ENCODE assay signal across 10 cellular contexts in the genomic region with DNA sequence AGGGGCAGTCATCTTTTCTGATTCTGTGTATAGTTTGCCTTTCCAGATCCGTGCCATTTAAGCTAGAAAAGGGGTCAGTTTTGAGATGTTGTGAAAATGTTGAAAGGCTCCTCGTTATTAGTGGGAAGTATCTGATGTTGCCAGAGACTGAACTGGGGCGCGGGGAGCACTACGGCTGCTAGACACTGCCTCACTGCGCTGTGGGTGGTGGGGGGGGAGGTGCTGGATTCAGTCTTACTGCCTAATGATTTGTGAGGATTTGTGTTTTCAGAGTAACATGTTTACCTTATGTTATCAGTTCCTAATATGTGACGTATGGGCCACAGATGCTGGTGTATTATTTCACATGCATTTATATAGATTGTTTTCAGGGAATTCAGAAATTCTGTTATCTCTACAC. TPM values are rescaled to one million over a fixed set of nuclear protein-coding genes. Genes with fewer than 3 reads are reported as not detected.
DNase-seq lines count a peak whose midpoint lies in the region; ATAC-seq and TF ChIP-seq lines count a peak whose summit lies in the region.
"Not testable (repeated sequence)": the region's sequence is repeated elsewhere in the genome, so short reads cannot be mapped to it uniquely, and the experiment has no call there.
"Had no signal": no experiment of that assay in that cellular context is flagged by ENCODE, and none has a peak within 500 bp of the region (broad histone marks: within the 10 kb centered on the region; RNA-seq: fewer than 3 reads in every experiment).

No MANE protein-coding gene starts in this region.

- not testable (repeated sequence) for H4K20me1 ChIP-seq in OCI-LY1 (ENCODE audit: insufficient read depth, low read length)

- not testable (repeated sequence) for H3F3A ChIP-seq in OCI-LY1 (ENCODE audit: insufficient read depth, low read length)

- not testable (repeated sequence) for TF ChIP-seq CTCF in OCI-LY1 (IDR thresholded peaks at IDR 0.05; ENCODE audit: low read length)

- H2AFZ ChIP-seq in OCI-LY1 (ENCODE audit: low read length), result not testable (repeated sequence)

- intact Hi-C loops in head of caudate nucleus (cut with DNase I), result not testable (repeated sequence)

- H3K4me3 ChIP-seq in CD4-positive, CD25-positive, alpha-beta regulatory T cell (ENCODE audit: low read depth, low read length), result not testable (repeated sequence)
- H3K4me3 ChIP-seq in OCI-LY1 (ENCODE audit: low read depth, low read length, poor library complexity, severe bottlenecking), result peak overlapping the region; percentile 33

- not testable (repeated sequence) for H3K4me1 ChIP-seq in CD4-positive, CD25-positive, alpha-beta regulatory T cell (ENCODE audit: control insufficient read depth, insufficient read depth, low read length, poor library complexity, severe bottlenecking)
- peaks cover 15% of the 10 kb centered on the region for H3K4me1 ChIP-seq in OCI-LY1 (ENCODE audit: insufficient read depth, low read length, severe bottlenecking)

- H3K79me2 ChIP-seq in OCI-LY1 (ENCODE audit: insufficient read depth, low read length), result not testable (repeated sequence)

- CTCF ChIA-PET in activated CD4-positive, alpha-beta memory T cell treated with anti-CD3 and anti-CD28 coated beads, Interleukin-2, amount 10 ng/mL, durations not matched to agents 7 days and 5 days (lab: Charles Lee), result not testable (repeated sequence)

- H3K27me3 Mint-ChIP-seq in CD4-positive, CD25-positive, alpha-beta regulatory T cell; activated CD4-positive, alpha-beta memory T cell treated with anti-CD3 and anti-CD28 coated beads, Interleukin-2, amount 10 ng/mL, durations not matched to agents 7 days and 5 days; activated T-helper 17 cell treated with anti-CD3 and anti-CD28 coated beads, Interleukin-2, amount 50 U/mL, for 72 hours; activated naive CD8-positive, alpha-beta T cell treated with anti-CD3 and anti-CD28 coated beads, Interleukin-2, amount 50 U/mL, for 24 hours; naive thymus-derived CD8-positive, alpha-beta T cell: not testable (repeated sequence)

- H3K9me3 ChIP-seq in CD4-positive, CD25-positive, alpha-beta regulatory T cell (ENCODE audit: control insufficient read depth in 2 of 2, low read length in 2 of 2); OCI-LY1 (ENCODE audit: low read length): not testable (repeated sequence)

- not testable (repeated sequence) for H3K9me2 ChIP-seq in OCI-LY1 (ENCODE audit: low read depth, low read length)

- H3K27ac ChIP-seq in CD4-positive, CD25-positive, alpha-beta regulatory T cell (ENCODE audit: insufficient read depth, low read length, poor library complexity, severe bottlenecking); OCI-LY1 (ENCODE audit: low read depth, low read length, poor library complexity, severe bottlenecking): not testable (repeated sequence)

- not testable (repeated sequence) for H3K36me3 ChIP-seq in CD4-positive, CD25-positive, alpha-beta regulatory T cell (ENCODE audit: control insufficient read depth, insufficient read depth, low read length); OCI-LY1 (ENCODE audit: insufficient read depth, low read length)

- POLR2A ChIA-PET in activated CD4-positive, alpha-beta memory T cell treated with anti-CD3 and anti-CD28 coated beads, Interleukin-2, amount 10 ng/mL, durations not matched to agents 7 days and 5 days (lab: Charles Lee); naive thymus-derived CD8-positive, alpha-beta T cell (lab: Charles Lee): not testable (repeated sequence)

- H3K27me3 ChIP-seq in CD4-positive, CD25-positive, alpha-beta regulatory T cell (ENCODE audit: control insufficient read depth, insufficient read depth, low read length); OCI-LY1 (ENCODE audit: insufficient read depth, low read length): not testable (repeated sequence)

- peaks cover 4 to 14% (median 6%) of the 10 kb centered on the region in 4 donors for H3K4me1 Mint-ChIP-seq in CD4-positive, CD25-positive, alpha-beta regulatory T cell
- peaks cover 22% of the 10 kb centered on the region for H3K4me1 Mint-ChIP-seq in activated CD4-positive, alpha-beta memory T cell treated with anti-CD3 and anti-CD28 coated beads, Interleukin-2, amount 10 ng/mL, durations not matched to agents 7 days and 5 days
- not testable (repeated sequence) for H3K4me1 Mint-ChIP-seq in activated T-helper 17 cell treated with anti-CD3 and anti-CD28 coated beads, Interleukin-2, amount 50 U/mL, for 72 hours
- peaks cover 22% of the 10 kb centered on the region for H3K4me1 Mint-ChIP-seq in activated naive CD8-positive, alpha-beta T cell treated with anti-CD3 and anti-CD28 coated beads, Interleukin-2, amount 50 U/mL, for 24 hours
- peaks cover 0 to 14% (median 5%) of the 10 kb centered on the region in 4 donors for H3K4me1 Mint-ChIP-seq in naive thymus-derived CD8-positive, alpha-beta T cell

- H3K36me3 Mint-ChIP-seq in CD4-positive, CD25-positive, alpha-beta regulatory T cell; activated CD4-positive, alpha-beta memory T cell treated with anti-CD3 and anti-CD28 coated beads, Interleukin-2, amount 10 ng/mL, durations not matched to agents 7 days and 5 days (ENCODE audit: low read depth); activated naive CD8-positive, alpha-beta T cell treated with anti-CD3 and anti-CD28 coated beads, Interleukin-2, amount 50 U/mL, for 24 hours (ENCODE audit: low read depth); naive thymus-derived CD8-positive, alpha-beta T cell: not testable (repeated sequence)
- H3K36me3 Mint-ChIP-seq in activated T-helper 17 cell treated with anti-CD3 and anti-CD28 coated beads, Interleukin-2, amount 50 U/mL, for 72 hours (ENCODE audit: low read depth), result peaks cover 24% of the 10 kb centered on the region

- H3K27ac Mint-ChIP-seq in CD4-positive, CD25-positive, alpha-beta regulatory T cell, result peak overlapping the region; percentile 21 to 77 (median 40)
- peak overlapping the region; percentile 14 for H3K27ac Mint-ChIP-seq in activated CD4-positive, alpha-beta memory T cell treated with anti-CD3 and anti-CD28 coated beads, Interleukin-2, amount 10 ng/mL, durations not matched to agents 7 days and 5 days
- H3K27ac Mint-ChIP-seq in activated T-helper 17 cell treated with anti-CD3 and anti-CD28 coated beads, Interleukin-2, amount 50 U/mL, for 72 hours, result peak overlapping the region; percentile 82
- H3K27ac Mint-ChIP-seq in activated naive CD8-positive, alpha-beta T cell treated with anti-CD3 and anti-CD28 coated beads, Interleukin-2, amount 50 U/mL, for 24 hours, result peak overlapping the region; percentile 67
- H3K27ac Mint-ChIP-seq in naive thymus-derived CD8-positive, alpha-beta T cell, result peak overlapping the region in 7 of 10 donors; percentile 25 to 49 (median 33)

- not testable (repeated sequence) for H3K9me3 Mint-ChIP-seq in CD4-positive, CD25-positive, alpha-beta regulatory T cell; activated CD4-positive, alpha-beta memory T cell treated with anti-CD3 and anti-CD28 coated beads, Interleukin-2, amount 10 ng/mL, durations not matched to agents 7 days and 5 days; activated T-helper 17 cell treated with anti-CD3 and anti-CD28 coated beads, Interleukin-2, amount 50 U/mL, for 72 hours; activated naive CD8-positive, alpha-beta T cell treated with anti-CD3 and anti-CD28 coated beads, Interleukin-2, amount 50 U/mL, for 24 hours; naive thymus-derived CD8-positive, alpha-beta T cell

- DNase-seq in CD4-positive, CD25-positive, alpha-beta regulatory T cell; activated CD4-positive, alpha-beta memory T cell treated with anti-CD3 and anti-CD28 coated beads, Interleukin-2, amount 10 ng/mL, durations not matched to agents 7 days and 5 days; activated naive CD8-positive, alpha-beta T cell treated with anti-CD3 and anti-CD28 coated beads, Interleukin-2, amount 50 U/mL, for 24 hours; naive thymus-derived CD8-positive, alpha-beta T cell: not testable (repeated sequence)
- DNase-seq in head of caudate nucleus, result peak in 36 of 42 donors; percentile 21 to 92 (median 72)
- peak; percentile 28 for DNase-seq in stimulated activated CD8-positive, alpha-beta memory T cell treated with anti-CD3 and anti-CD28 coated beads, Interleukin-4, amount 100 ng/mL, for 48 hours

- not testable (repeated sequence) for H3K9ac ChIP-seq in OCI-LY1 (ENCODE audit: low read length)

- H3K4me3 Mint-ChIP-seq in CD4-positive, CD25-positive, alpha-beta regulatory T cell, result peak overlapping the region; percentile 69 to 87 (median 71)
- peak overlapping the region; percentile 27 for H3K4me3 Mint-ChIP-seq in activated CD4-positive, alpha-beta memory T cell treated with anti-CD3 and anti-CD28 coated beads, Interleukin-2, amount 10 ng/mL, durations not matched to agents 7 days and 5 days
- H3K4me3 Mint-ChIP-seq in activated T-helper 17 cell treated with anti-CD3 and anti-CD28 coated beads, Interleukin-2, amount 50 U/mL, for 72 hours, result peak overlapping the region; percentile 89
- peak overlapping the region; percentile 67 for H3K4me3 Mint-ChIP-seq in activated naive CD8-positive, alpha-beta T cell treated with anti-CD3 and anti-CD28 coated beads, Interleukin-2, amount 50 U/mL, for 24 hours
- H3K4me3 Mint-ChIP-seq in naive thymus-derived CD8-positive, alpha-beta T cell, result peak overlapping the region in 6 of 10 donors; percentile 4 to 62 (median 54)

- ATAC-seq in CD4-positive, CD25-positive, alpha-beta regulatory T cell (ENCODE audit: low read depth in 2 of 2); activated T-helper 17 cell treated with anti-CD3 and anti-CD28 coated beads, Interleukin-2, amount 50 U/mL, for 72 hours (replicated peaks); activated naive CD8-positive, alpha-beta T cell treated with anti-CD3 and anti-CD28 coated beads, Interleukin-2, amount 50 U/mL, for 24 hours; naive thymus-derived CD8-positive, alpha-beta T cell: not testable (repeated sequence)

- H3K4me2 ChIP-seq in OCI-LY1 (ENCODE audit: low read length), result peak overlapping the region; percentile 38; the same call in 1 of the 2 replicates

RNA-seq across cellular contexts. Expression of gene APOD, which starts 53.3 kb away (rescaled TPM):
- total RNA-seq in CD4-positive, CD25-positive, alpha-beta regulatory T cell, result not detected
- under 1 TPM in 1 of 4 donors, not detected in 3; 0.60 TPM for polyA plus RNA-seq in CD4-positive, CD25-positive, alpha-beta regulatory T cell
- total RNA-seq in activated CD4-positive, alpha-beta memory T cell treated with anti-CD3 and anti-CD28 coated beads, Interleukin-2, amount 10 ng/mL, durations not matched to agents 7 days and 5 days, result not detected
- total RNA-seq in activated T-helper 17 cell treated with anti-CD3 and anti-CD28 coated beads, Interleukin-2, amount 50 U/mL, for 72 hours, result 1 to 10 TPM in 1 of 2 donors, not detected in 1; 4.2 TPM
- total RNA-seq in naive thymus-derived CD8-positive, alpha-beta T cell, result not detected
- not detected for polyA plus RNA-seq in naive thymus-derived CD8-positive, alpha-beta T cell
- total RNA-seq: HT1080, IMR-90 had no signal

Comparison
In these comparisons a context has a peak if more than half of its experiments do, and no peak if none do; other contexts are left out.
1. H3K27ac Mint-ChIP-seq: peak in every context shown above with its lines; median percentile 82 in activated T-helper 17 cell treated with anti-CD3 and anti-CD28 coated beads, Interleukin-2, amount 50 U/mL, for 72 hours; 67 in activated naive CD8-positive, alpha-beta T cell treated with anti-CD3 and anti-CD28 coated beads, Interleukin-2, amount 50 U/mL, for 24 hours; 40 in CD4-positive, CD25-positive, alpha-beta regulatory T cell; 33 in naive thymus-derived CD8-positive, alpha-beta T cell; 14 in activated CD4-positive, alpha-beta memory T cell treated with anti-CD3 and anti-CD28 coated beads, Interleukin-2, amount 10 ng/mL, durations not matched to agents 7 days and 5 days.
2. H3K4me3 Mint-ChIP-seq: peak in every context shown above with its lines; median percentile 89 in activated T-helper 17 cell treated with anti-CD3 and anti-CD28 coated beads, Interleukin-2, amount 50 U/mL, for 72 hours; 71 in CD4-positive, CD25-positive, alpha-beta regulatory T cell; 67 in activated naive CD8-positive, alpha-beta T cell treated with anti-CD3 and anti-CD28 coated beads, Interleukin-2, amount 50 U/mL, for 24 hours; 54 in naive thymus-derived CD8-positive, alpha-beta T cell; 27 in activated CD4-positive, alpha-beta memory T cell treated with anti-CD3 and anti-CD28 coated beads, Interleukin-2, amount 10 ng/mL, durations not matched to agents 7 days and 5 days.